ENCODE assay signal across 8 cellular contexts in the genomic region with DNA sequence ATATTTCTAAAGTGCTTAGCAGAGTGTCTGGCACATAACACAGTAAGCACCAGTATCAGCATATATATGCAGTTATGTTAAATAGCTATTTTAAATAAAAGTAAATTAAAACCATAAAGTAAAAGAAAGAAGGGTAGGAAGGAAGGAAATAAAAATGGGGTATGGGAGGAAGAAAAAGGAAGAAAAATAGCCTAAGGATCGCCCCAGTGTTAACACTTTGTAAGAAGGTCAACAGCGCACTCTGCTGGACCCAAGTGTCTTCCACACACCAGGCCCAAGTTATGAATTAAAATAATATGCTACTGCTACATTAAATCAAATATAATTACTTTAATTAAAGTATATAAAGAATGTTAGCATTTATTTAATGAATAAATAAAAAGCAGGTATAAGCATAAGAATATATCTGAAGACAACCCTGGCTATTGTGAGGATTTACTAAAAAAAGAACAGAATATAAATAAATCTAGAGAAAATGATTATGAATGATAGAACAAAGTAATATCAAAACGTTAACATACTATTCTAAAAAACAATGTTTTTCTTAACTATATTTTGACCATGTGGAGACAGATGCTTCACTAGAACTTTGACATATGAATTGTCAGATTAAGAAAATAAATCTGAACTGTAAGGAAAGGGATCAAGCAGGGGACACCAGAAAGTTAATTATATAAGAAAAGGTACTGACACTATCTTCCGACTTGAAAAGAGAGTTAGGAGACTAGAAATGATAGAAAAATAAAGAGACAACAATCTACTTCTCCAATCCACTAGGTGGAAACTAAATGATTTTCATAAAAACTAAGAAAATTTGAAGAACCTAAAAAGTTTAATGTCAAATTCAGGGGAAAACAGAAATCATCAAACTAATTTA. TPM values are rescaled to one million over a fixed set of nuclear protein-coding genes. Genes with fewer than 3 reads are reported as not detected.
DNase-seq lines count a peak whose midpoint lies in the region; ATAC-seq and TF ChIP-seq lines count a peak whose summit lies in the region.

No MANE protein-coding gene starts in this region.

- TF ChIP-seq EP300 in Ishikawa (IDR thresholded peaks at IDR 0.05; ENCODE audit: borderline replicate concordance), result no peak

- peak; percentile 65 for DNase-seq in Daoy (ENCODE audit: low read depth)
- DNase-seq in RKO (ENCODE audit: low spot score), result peak; percentile 72
- DNase-seq in activated naive CD4-positive, alpha-beta T cell treated with anti-CD3 and anti-CD28 coated beads, Interleukin-2, amount 50 U/mL, for 16 hours, result peak; percentile 54
- DNase-seq in heart left ventricle, result peak in 4 of 5 donors; percentile 15 to 43 (median 36)
- peak in 1 of 2 donors; percentile 6 for DNase-seq in gastrocnemius medialis
- no peak for DNase-seq in GM19240 (ENCODE audit: insufficient read length, low spot score)
- no peak for DNase-seq in islet precursor cell

- H3K9me3 ChIP-seq in heart left ventricle (no peaks in the 10 kb centered on the region), gastrocnemius medialis (no peaks in the 10 kb centered on the region)

- no peak overlapping the region for H3K27ac ChIP-seq in heart left ventricle
- no peak overlapping the region for H3K27ac ChIP-seq in gastrocnemius medialis

- no peaks in the 10 kb centered on the region for H3K4me1 ChIP-seq in heart left ventricle
- no peaks in the 10 kb centered on the region for H3K4me1 ChIP-seq in gastrocnemius medialis

- TF ChIP-seq CTCF in heart left ventricle (IDR thresholded peaks at IDR 0.05), result peak; percentile 37 to 77 (median 58)
- peak; percentile 22 to 58 (median 34) for TF ChIP-seq CTCF in gastrocnemius medialis (IDR thresholded peaks at IDR 0.05 in 4 of 5, conservative IDR thresholded peaks at IDR 0.05 in 1 of 5)

- H3K36me3 ChIP-seq in heart left ventricle, result no peaks in the 10 kb centered on the region
- no peaks in the 10 kb centered on the region for H3K36me3 ChIP-seq in gastrocnemius medialis

- H3K27me3 ChIP-seq in heart left ventricle (no peaks in the 10 kb centered on the region), gastrocnemius medialis (no peaks in the 10 kb centered on the region)

- no peak overlapping the region for H3K4me3 ChIP-seq in heart left ventricle
- H3K4me3 ChIP-seq in gastrocnemius medialis, result no peak overlapping the region

- in situ Hi-C loops in gastrocnemius medialis (cut with MboI; ENCODE audit: low sequenced_read_pairs in 4 of 4), result loop anchor here (10.0 to 25.0 kb wide), 3 partner anchors 400 to 1125 kb away; no protein-coding TSS in a partner anchor

- intact Hi-C loops in heart left ventricle (cut with DNase I) (loop anchor here in 7 of 10 donors (2.0 to 10.0 kb wide), 5 partner anchors 420 to 1117 kb away; no protein-coding TSS in a partner anchor), gastrocnemius medialis (cut with DNase I; ENCODE audit: low total_unique reads) (loop anchor here (1.0 kb wide), 1 partner anchor 425 kb away; no protein-coding TSS in a partner anchor)

- peak; percentile 74 for TF ChIP-seq RAD21 in Ishikawa (IDR thresholded peaks at IDR 0.05; ENCODE audit: low read depth)

- 47 to 56% (median 51%) methylated on average over 4 of the region's 4 CpGs for WGBS in heart left ventricle, 4 donors

- TF ChIP-seq POLR2A in heart left ventricle (IDR thresholded peaks at IDR 0.05) (no peak), gastrocnemius medialis (IDR thresholded peaks at IDR 0.05) (no peak)

- peak in 3 of 4 donors; percentile 44 to 57 (median 50) for ATAC-seq in heart left ventricle
- no peak for ATAC-seq in gastrocnemius medialis

TF ChIP-seq in Ishikawa, 13 proteins besides CTCF, POLR2A, EP300 and RAD21:
- no peak for TF ChIP-seq CREB1 (IDR thresholded peaks at IDR 0.05; ENCODE audit: low read depth)
- TF ChIP-seq USF1 (IDR thresholded peaks at IDR 0.05), result no peak
- TF ChIP-seq YY1 (IDR thresholded peaks at IDR 0.05; ENCODE audit: low read depth), result no peak
- TF ChIP-seq CEBPB (IDR thresholded peaks at IDR 0.05), result no peak
- TF ChIP-seq TEAD4 (IDR thresholded peaks at IDR 0.05), result no peak
- no peak for TF ChIP-seq NFIC (IDR thresholded peaks at IDR 0.05)
- TF ChIP-seq TAF1 (IDR thresholded peaks at IDR 0.05; ENCODE audit: low read depth), result no peak
- TF ChIP-seq, protein P1, sequence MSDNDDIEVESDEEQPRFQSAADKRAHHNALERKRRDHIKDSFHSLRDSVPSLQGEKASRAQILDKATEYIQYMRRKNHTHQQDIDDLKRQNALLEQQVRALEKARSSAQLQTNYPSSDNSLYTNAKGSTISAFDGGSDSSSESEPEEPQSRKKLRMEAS (IDR thresholded peaks at IDR 0.05), result no peak
- TF ChIP-seq ZBTB7A (IDR thresholded peaks at IDR 0.05; ENCODE audit: low read depth), result no peak
- TF ChIP-seq TCF12 (IDR thresholded peaks at IDR 0.05; ENCODE audit: low read depth), result no peak
- TF ChIP-seq EGR1 (IDR thresholded peaks at IDR 0.05), result no peak
TF ChIP-seq in Ishikawa: peak in this region for 0.

RNA-seq across cellular contexts. Expression of gene BRIP1, which starts 25.9 kb away (rescaled TPM):
- total RNA-seq in Daoy (2014; rRNA removed; shearing (Covaris generic)), result 28.5 and 33.3 TPM in 2 replicates
- 1 to 10 TPM in 1 of 9 donors, under 1 TPM in 5, not detected in 3; 0.09 to 2.2 (median 0.21) TPM for total RNA-seq in heart left ventricle
- polyA plus RNA-seq in heart left ventricle, result under 1 TPM; 0.04 to 0.08 TPM
- under 1 TPM in 2 of 4 donors, not detected in 2; 0.09 to 0.13 TPM for total RNA-seq in gastrocnemius medialis

Comparison
In these comparisons a context has a peak if more than half of its experiments do, and no peak if none do; other contexts are left out.
1. DNase-seq: peak in Daoy (single experiment), RKO (single experiment), activated naive CD4-positive, alpha-beta T cell treated with anti-CD3 and anti-CD28 coated beads, Interleukin-2, amount 50 U/mL, for 16 hours (single experiment) and heart left ventricle (4 of 5); none in GM19240 (single experiment) and islet precursor cell (single experiment).
2. ATAC-seq: peak in heart left ventricle (3 of 4); none in gastrocnemius medialis (0 of 2).